Comparison of ENCODE assay signal across 25 cellular contexts in the genomic region with DNA sequence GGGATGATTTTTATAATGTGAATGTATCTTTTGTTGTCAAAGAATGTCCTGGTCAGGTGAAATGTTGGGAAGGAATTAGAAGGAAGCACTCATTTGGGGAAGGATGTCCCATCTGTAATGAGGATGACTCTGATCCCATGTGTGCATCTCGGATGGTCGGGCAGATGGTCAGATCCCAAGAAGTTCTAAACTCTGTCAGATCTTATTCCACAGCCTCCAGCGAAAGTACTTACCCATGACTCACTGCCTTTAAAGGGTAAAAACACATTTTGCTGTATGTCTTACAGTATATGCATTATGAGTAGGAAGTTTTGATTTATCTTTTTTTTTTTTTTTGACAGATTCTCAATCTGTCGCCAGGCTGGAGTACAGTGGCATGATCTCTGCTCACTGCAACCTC. TPM values are rescaled to one million over a fixed set of nuclear protein-coding genes. Genes with fewer than 3 reads are reported as not detected.
"Had no signal": no experiment of that assay in that cellular context is flagged by ENCODE, and none has a peak within 500 bp of the region (broad histone marks: within the 10 kb centered on the region; RNA-seq: fewer than 3 reads in every experiment).

No MANE protein-coding gene starts in this region.

- DNase-seq: activated CD4-positive, alpha-beta T cell treated with anti-CD3 and anti-CD28 coated beads for 1 hour; activated CD8-positive, alpha-beta memory T cell treated with anti-CD3 and anti-CD28 coated beads for 24 hours; activated CD8-positive, alpha-beta memory T cell treated with anti-CD3 and anti-CD28 coated beads, Interleukin-2, amount 50 U/mL, for 4 hours; activated naive CD4-positive, alpha-beta T cell; activated T-cell treated with anti-CD3 and anti-CD28 coated beads, Interleukin-2, amount 50 U/mL, for 24 hours; amygdala; left ventricle myocardium superior; mammary epithelial cell; pancreas; psoas muscle; right cardiac atrium; stimulated activated CD4-positive, alpha-beta T cell treated with anti-CD3 and anti-CD28 coated beads, Interleukin-12 subunit alpha, Interleukin-12 subunit beta, amount 100 ng/mL, for 4 hours; stimulated activated CD4-positive, alpha-beta T cell treated with anti-CD3 and anti-CD28 coated beads, Interleukin-4, amount 100 ng/mL, for 4 hours; substantia nigra; T-helper 9 cell; thyroid gland; upper lobe of right lung had no signal

- H3K9me3 ChIP-seq: pancreas, psoas muscle, thyroid gland, upper lobe of right lung had no signal

- H3K4me1 ChIP-seq: pancreas, psoas muscle, thyroid gland, upper lobe of right lung had no signal

- H3K79me2 ChIP-seq: hepatocyte had no signal

- H3K36me3 ChIP-seq: cardiac muscle cell, pancreas, thyroid gland, upper lobe of right lung had no signal

- H3K27ac ChIP-seq: cardiac muscle cell, hepatocyte, pancreas, psoas muscle, thyroid gland, upper lobe of right lung had no signal

- H3K27ac Mint-ChIP-seq: activated naive CD8-positive, alpha-beta T cell; activated T-cell treated with anti-CD3 and anti-CD28 coated beads, Interleukin-2, amount 50 U/mL, for 24 hours; activated T-helper 17 cell treated with anti-CD3 and anti-CD28 coated beads, Interleukin-2, amount 50 U/mL, for 72 hours; mesothelial cell of epicardium; natural killer cell treated with Interleukin-12 subunit alpha and Interleukin-12 subunit beta and Interleukin-15 and Interleukin-18, amount 100 ng/mL, for 72 hours; stimulated activated naive CD8-positive, alpha-beta T cell treated with anti-CD3 and anti-CD28 coated beads, Interleukin-15, Interleukin-2, amounts not matched to agents 100 ng/mL and 50 ng/mL, for 24 hours had no signal

- H3K27me3 ChIP-seq: cardiac muscle cell, hepatocyte, pancreas, thyroid gland, upper lobe of right lung had no signal

- H3K36me3 Mint-ChIP-seq: activated naive CD8-positive, alpha-beta T cell; mesothelial cell of epicardium had no signal

- ATAC-seq: activated T-helper 17 cell treated with anti-CD3 and anti-CD28 coated beads, Interleukin-2, amount 50 U/mL, for 72 hours; left ventricle myocardium superior; natural killer cell treated with Interleukin-12 subunit alpha and Interleukin-12 subunit beta and Interleukin-15 and Interleukin-18, amount 100 ng/mL, for 72 hours; pancreas; psoas muscle; right cardiac atrium; upper lobe of right lung had no signal

- H3K9me3 Mint-ChIP-seq: natural killer cell treated with Interleukin-12 subunit alpha and Interleukin-12 subunit beta and Interleukin-15 and Interleukin-18, amount 100 ng/mL, for 72 hours; stimulated activated naive CD8-positive, alpha-beta T cell treated with anti-CD3 and anti-CD28 coated beads, Interleukin-15, Interleukin-2, amounts not matched to agents 100 ng/mL and 50 ng/mL, for 24 hours had no signal

- H3K4me2 ChIP-seq: hepatocyte had no signal

- H3K4me3 Mint-ChIP-seq: activated naive CD8-positive, alpha-beta T cell; activated T-cell treated with anti-CD3 and anti-CD28 coated beads, Interleukin-2, amount 50 U/mL, for 24 hours; activated T-helper 17 cell treated with anti-CD3 and anti-CD28 coated beads, Interleukin-2, amount 50 U/mL, for 72 hours; mesothelial cell of epicardium; natural killer cell treated with Interleukin-12 subunit alpha and Interleukin-12 subunit beta and Interleukin-15 and Interleukin-18, amount 100 ng/mL, for 72 hours; stimulated activated naive CD8-positive, alpha-beta T cell treated with anti-CD3 and anti-CD28 coated beads, Interleukin-15, Interleukin-2, amounts not matched to agents 100 ng/mL and 50 ng/mL, for 24 hours had no signal

- H3K27me3 Mint-ChIP-seq: activated naive CD8-positive, alpha-beta T cell; stimulated activated naive CD8-positive, alpha-beta T cell treated with anti-CD3 and anti-CD28 coated beads, Interleukin-15, Interleukin-2, amounts not matched to agents 100 ng/mL and 50 ng/mL, for 24 hours had no signal

- H3K4me3 ChIP-seq: cardiac muscle cell, hepatocyte, pancreas, psoas muscle, thyroid gland, upper lobe of right lung had no signal

RNA-seq across cellular contexts. Expression of a gene that starts 0.5 kb away (rescaled TPM):
- polyA plus RNA-seq: cardiac muscle cell, fibroblast of lung, hepatocyte, mammary epithelial cell, pancreas, psoas muscle, right cardiac atrium had no signal

RNA-seq across cellular contexts. Expression of a gene that starts 5.3 kb away (rescaled TPM):
- polyA plus RNA-seq: cardiac muscle cell, fibroblast of lung, hepatocyte, mammary epithelial cell, pancreas, psoas muscle, right cardiac atrium had no signal

RNA-seq across cellular contexts. Expression of a gene that starts 13.5 kb away (rescaled TPM):
- polyA plus RNA-seq: cardiac muscle cell, fibroblast of lung, hepatocyte, mammary epithelial cell, pancreas, psoas muscle, right cardiac atrium had no signal

RNA-seq across cellular contexts. Expression of a gene that starts 16.7 kb away (rescaled TPM):
- polyA plus RNA-seq: cardiac muscle cell, fibroblast of lung, hepatocyte, mammary epithelial cell, pancreas, psoas muscle, right cardiac atrium had no signal

RNA-seq across cellular contexts. Expression of a gene that starts 20.8 kb away (rescaled TPM):
- polyA plus RNA-seq: cardiac muscle cell, fibroblast of lung, hepatocyte, mammary epithelial cell, pancreas, psoas muscle, right cardiac atrium had no signal
